In the genomic region with DNA sequence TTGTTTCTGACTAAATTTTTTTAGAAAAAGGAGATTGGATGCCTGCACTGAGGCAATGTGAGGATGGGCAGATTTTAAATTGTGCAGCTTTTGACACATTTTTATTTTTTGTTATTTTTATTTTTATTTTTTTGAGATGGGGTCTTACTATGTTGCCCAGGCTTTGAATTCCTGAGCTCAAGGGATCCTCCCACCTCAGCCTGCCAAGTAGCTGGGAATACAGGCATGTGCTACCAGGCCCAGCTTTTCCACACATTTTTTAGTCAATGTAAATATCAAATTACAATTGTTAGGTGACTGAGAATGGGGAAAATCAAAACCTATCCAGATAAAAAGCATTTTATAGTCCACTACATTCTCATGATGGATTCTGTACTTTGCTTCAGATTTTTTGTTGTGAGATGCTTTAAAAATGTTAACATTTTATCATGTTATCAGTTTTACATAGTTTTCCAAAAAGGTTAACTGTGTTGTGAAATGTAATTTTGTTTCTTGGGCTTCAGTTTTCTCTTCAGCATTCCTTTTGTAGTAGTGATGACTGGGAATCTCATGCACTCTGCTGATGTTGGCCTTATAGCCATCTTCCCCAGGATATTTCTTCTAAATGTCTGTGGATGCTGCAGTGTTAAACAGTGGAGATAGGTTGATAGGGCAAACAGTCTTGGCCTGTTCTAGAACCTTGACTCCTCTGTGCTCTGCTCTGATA, we compare ENCODE assay signal across 2 cellular contexts.
A peak's percentile ranks its signal among the peaks of the same experiment; 100 is the strongest.
TF ChIP-seq lines count a peak whose summit lies in the region.

No MANE protein-coding gene starts in this region.

TF ChIP-seq in HEK293, 187 proteins besides CTCF, POLR2A, EP300 and RAD21:
- TF ChIP-seq MEIS1 (CRISPR knock-in tag; IDR thresholded peaks at IDR 0.05; ENCODE audit: borderline replicate concordance): no peak
- TF ChIP-seq, protein P1, sequence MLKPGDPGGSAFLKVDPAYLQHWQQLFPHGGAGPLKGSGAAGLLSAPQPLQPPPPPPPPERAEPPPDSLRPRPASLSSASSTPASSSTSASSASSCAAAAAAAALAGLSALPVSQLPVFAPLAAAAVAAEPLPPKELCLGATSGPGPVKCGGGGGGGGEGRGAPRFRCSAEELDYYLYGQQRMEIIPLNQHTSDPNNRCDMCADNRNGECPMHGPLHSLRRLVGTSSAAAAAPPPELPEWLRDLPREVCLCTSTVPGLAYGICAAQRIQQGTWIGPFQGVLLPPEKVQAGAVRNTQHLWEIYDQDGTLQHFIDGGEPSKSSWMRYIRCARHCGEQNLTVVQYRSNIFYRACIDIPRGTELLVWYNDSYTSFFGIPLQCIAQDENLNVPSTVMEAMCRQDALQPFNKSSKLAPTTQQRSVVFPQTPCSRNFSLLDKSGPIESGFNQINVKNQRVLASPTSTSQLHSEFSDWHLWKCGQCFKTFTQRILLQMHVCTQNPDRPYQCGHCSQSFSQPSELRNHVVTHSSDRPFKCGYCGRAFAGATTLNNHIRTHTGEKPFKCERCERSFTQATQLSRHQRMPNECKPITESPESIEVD (tag by site-specific recombination; IDR thresholded peaks at IDR 0.05): peak; percentile 21; the same call in 1 of the 2 replicates
- TF ChIP-seq OSR2 (tag by site-specific recombination; IDR thresholded peaks at IDR 0.05): no peak
- TF ChIP-seq ZNF776 (tag by site-specific recombination; IDR thresholded peaks at IDR 0.05; ENCODE audit: borderline replicate concordance): no peak

TF ChIP-seq in K562, 482 proteins besides CTCF, POLR2A, EP300 and RAD21:
- TF ChIP-seq, protein P2, sequence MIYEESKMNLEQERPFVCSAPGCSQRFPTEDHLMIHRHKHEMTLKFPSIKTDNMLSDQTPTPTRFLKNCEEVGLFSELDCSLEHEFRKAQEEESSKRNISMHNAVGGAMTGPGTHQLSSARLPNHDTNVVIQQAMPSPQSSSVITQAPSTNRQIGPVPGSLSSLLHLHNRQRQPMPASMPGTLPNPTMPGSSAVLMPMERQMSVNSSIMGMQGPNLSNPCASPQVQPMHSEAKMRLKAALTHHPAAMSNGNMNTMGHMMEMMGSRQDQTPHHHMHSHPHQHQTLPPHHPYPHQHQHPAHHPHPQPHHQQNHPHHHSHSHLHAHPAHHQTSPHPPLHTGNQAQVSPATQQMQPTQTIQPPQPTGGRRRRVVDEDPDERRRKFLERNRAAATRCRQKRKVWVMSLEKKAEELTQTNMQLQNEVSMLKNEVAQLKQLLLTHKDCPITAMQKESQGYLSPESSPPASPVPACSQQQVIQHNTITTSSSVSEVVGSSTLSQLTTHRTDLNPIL (CRISPR knock-in tag; IDR thresholded peaks at IDR 0.05): no peak
- TF ChIP-seq, protein P3, sequence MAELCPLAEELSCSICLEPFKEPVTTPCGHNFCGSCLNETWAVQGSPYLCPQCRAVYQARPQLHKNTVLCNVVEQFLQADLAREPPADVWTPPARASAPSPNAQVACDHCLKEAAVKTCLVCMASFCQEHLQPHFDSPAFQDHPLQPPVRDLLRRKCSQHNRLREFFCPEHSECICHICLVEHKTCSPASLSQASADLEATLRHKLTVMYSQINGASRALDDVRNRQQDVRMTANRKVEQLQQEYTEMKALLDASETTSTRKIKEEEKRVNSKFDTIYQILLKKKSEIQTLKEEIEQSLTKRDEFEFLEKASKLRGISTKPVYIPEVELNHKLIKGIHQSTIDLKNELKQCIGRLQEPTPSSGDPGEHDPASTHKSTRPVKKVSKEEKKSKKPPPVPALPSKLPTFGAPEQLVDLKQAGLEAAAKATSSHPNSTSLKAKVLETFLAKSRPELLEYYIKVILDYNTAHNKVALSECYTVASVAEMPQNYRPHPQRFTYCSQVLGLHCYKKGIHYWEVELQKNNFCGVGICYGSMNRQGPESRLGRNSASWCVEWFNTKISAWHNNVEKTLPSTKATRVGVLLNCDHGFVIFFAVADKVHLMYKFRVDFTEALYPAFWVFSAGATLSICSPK (IDR thresholded peaks at IDR 0.05; ENCODE audit: borderline replicate concordance): no peak
- TF ChIP-seq YY1 (IDR thresholded peaks at IDR 0.05; ENCODE audit: borderline replicate concordance in 1 of 3, control insufficient read depth in 1 of 3, extremely low read depth in 1 of 3, insufficient read depth in 3 of 3, insufficient read length in 1 of 3, insufficient replicate concordance in 2 of 3, low read depth in 1 of 3, low read length in 2 of 3) (no peak), MTA2 (IDR thresholded peaks at IDR 0.05; ENCODE audit: low read depth) (no peak), NRF1 (conservative IDR thresholded peaks at IDR 0.05 in 1 of 2, IDR thresholded peaks at IDR 0.05 in 1 of 2) (no peak)
- TF ChIP-seq, protein P4, sequence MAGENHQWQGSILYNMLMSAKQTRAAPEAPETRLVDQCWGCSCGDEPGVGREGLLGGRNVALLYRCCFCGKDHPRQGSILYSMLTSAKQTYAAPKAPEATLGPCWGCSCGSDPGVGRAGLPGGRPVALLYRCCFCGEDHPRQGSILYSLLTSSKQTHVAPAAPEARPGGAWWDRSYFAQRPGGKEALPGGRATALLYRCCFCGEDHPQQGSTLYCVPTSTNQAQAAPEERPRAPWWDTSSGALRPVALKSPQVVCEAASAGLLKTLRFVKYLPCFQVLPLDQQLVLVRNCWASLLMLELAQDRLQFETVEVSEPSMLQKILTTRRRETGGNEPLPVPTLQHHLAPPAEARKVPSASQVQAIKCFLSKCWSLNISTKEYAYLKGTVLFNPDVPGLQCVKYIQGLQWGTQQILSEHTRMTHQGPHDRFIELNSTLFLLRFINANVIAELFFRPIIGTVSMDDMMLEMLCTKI (IDR thresholded peaks at IDR 0.05; ENCODE audit: partially characterized antibody): no peak
